Comparison of ENCODE assay signal across 2 cellular contexts in the genomic region with DNA sequence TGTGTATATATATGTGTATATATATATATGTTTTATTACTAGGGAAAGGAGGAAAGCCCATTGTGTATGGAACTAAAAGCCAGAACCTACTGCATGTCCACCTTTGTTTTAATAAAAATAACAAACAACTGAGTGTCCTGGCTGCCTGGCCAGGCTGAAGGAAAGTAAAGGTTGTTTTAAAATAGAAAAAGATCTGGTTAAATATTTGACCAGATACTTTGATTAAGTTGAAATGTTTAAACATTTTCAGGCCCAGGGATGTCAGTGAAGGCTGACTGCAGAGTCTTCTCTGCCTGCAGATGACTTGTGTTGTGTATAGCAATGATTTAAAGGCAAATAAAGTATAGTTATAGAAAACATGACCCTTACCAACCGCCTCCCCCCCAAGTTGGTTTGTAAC.
TF ChIP-seq lines count a peak whose summit lies in the region.

No MANE protein-coding gene starts in this region.

TF ChIP-seq in liver, 16 proteins besides CTCF, POLR2A, EP300 and RAD21:
- TF ChIP-seq EGR1 (IDR thresholded peaks at IDR 0.05; ENCODE audit: low read depth in 2 of 2) = no peak
- no peak for TF ChIP-seq YY1 (IDR thresholded peaks at IDR 0.05)
- TF ChIP-seq JUND (IDR thresholded peaks at IDR 0.05) = no peak
- no peak for TF ChIP-seq RXRA (IDR thresholded peaks at IDR 0.05)
- TF ChIP-seq, protein P1, sequence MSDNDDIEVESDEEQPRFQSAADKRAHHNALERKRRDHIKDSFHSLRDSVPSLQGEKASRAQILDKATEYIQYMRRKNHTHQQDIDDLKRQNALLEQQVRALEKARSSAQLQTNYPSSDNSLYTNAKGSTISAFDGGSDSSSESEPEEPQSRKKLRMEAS (IDR thresholded peaks at IDR 0.05) = no peak
- TF ChIP-seq, protein P2, sequence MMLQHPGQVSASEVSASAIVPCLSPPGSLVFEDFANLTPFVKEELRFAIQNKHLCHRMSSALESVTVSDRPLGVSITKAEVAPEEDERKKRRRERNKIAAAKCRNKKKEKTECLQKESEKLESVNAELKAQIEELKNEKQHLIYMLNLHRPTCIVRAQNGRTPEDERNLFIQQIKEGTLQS (IDR thresholded peaks at IDR 0.05) = no peak
- TF ChIP-seq SP1 (IDR thresholded peaks at IDR 0.05) = no peak
- TF ChIP-seq, protein P3, sequence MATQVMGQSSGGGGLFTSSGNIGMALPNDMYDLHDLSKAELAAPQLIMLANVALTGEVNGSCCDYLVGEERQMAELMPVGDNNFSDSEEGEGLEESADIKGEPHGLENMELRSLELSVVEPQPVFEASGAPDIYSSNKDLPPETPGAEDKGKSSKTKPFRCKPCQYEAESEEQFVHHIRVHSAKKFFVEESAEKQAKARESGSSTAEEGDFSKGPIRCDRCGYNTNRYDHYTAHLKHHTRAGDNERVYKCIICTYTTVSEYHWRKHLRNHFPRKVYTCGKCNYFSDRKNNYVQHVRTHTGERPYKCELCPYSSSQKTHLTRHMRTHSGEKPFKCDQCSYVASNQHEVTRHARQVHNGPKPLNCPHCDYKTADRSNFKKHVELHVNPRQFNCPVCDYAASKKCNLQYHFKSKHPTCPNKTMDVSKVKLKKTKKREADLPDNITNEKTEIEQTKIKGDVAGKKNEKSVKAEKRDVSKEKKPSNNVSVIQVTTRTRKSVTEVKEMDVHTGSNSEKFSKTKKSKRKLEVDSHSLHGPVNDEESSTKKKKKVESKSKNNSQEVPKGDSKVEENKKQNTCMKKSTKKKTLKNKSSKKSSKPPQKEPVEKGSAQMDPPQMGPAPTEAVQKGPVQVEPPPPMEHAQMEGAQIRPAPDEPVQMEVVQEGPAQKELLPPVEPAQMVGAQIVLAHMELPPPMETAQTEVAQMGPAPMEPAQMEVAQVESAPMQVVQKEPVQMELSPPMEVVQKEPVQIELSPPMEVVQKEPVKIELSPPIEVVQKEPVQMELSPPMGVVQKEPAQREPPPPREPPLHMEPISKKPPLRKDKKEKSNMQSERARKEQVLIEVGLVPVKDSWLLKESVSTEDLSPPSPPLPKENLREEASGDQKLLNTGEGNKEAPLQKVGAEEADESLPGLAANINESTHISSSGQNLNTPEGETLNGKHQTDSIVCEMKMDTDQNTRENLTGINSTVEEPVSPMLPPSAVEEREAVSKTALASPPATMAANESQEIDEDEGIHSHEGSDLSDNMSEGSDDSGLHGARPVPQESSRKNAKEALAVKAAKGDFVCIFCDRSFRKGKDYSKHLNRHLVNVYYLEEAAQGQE (IDR thresholded peaks at IDR 0.05) = no peak
- TF ChIP-seq FOXA2 (IDR thresholded peaks at IDR 0.05) = no peak
- TF ChIP-seq FOXA1 (IDR thresholded peaks at IDR 0.05) = no peak
- no peak for TF ChIP-seq HNF4A (conservative IDR thresholded peaks at IDR 0.05)
- TF ChIP-seq GABPA (IDR thresholded peaks at IDR 0.05 in 1 of 2, conservative IDR thresholded peaks at IDR 0.05 in 1 of 2) = no peak
- TF ChIP-seq NR2F2 (IDR thresholded peaks at IDR 0.05) = no peak
- no peak for TF ChIP-seq HNF4G (IDR thresholded peaks at IDR 0.05)
- TF ChIP-seq TAF1 (conservative IDR thresholded peaks at IDR 0.05) = no peak
- TF ChIP-seq, protein P4, sequence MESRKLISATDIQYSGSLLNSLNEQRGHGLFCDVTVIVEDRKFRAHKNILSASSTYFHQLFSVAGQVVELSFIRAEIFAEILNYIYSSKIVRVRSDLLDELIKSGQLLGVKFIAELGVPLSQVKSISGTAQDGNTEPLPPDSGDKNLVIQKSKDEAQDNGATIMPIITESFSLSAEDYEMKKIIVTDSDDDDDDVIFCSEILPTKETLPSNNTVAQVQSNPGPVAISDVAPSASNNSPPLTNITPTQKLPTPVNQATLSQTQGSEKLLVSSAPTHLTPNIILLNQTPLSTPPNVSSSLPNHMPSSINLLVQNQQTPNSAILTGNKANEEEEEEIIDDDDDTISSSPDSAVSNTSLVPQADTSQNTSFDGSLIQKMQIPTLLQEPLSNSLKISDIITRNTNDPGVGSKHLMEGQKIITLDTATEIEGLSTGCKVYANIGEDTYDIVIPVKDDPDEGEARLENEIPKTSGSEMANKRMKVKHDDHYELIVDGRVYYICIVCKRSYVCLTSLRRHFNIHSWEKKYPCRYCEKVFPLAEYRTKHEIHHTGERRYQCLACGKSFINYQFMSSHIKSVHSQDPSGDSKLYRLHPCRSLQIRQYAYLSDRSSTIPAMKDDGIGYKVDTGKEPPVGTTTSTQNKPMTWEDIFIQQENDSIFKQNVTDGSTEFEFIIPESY (IDR thresholded peaks at IDR 0.05) = no peak

TF ChIP-seq in HepG2, 621 proteins besides CTCF, POLR2A, EP300 and RAD21:
- TF ChIP-seq RELA (CRISPR knock-in tag; IDR thresholded peaks at IDR 0.05) (no peak), HOXA9 (CRISPR knock-in tag; IDR thresholded peaks at IDR 0.05; ENCODE audit: borderline replicate concordance) (no peak), ZFP90 (CRISPR knock-in tag; IDR thresholded peaks at IDR 0.05; ENCODE audit: borderline replicate concordance) (no peak), TARDBP (CRISPR knock-in tag; IDR thresholded peaks at IDR 0.05) (no peak), ZNF331 (CRISPR knock-in tag; IDR thresholded peaks at IDR 0.05) (no peak), RCOR2 (CRISPR knock-in tag; IDR thresholded peaks at IDR 0.05) (no peak), CHD4 (IDR thresholded peaks at IDR 0.05; ENCODE audit: borderline replicate concordance, low read length) (no peak), NR1H2 (CRISPR knock-in tag; IDR thresholded peaks at IDR 0.05; ENCODE audit: borderline replicate concordance, low read depth) (no peak), ZNF367 (CRISPR knock-in tag; IDR thresholded peaks at IDR 0.05; ENCODE audit: borderline replicate concordance) (no peak), CBX5 (CRISPR knock-in tag; IDR thresholded peaks at IDR 0.05; ENCODE audit: borderline replicate concordance) (no peak), ARNTL (CRISPR knock-in tag; IDR thresholded peaks at IDR 0.05) (no peak), PLRG1 (conservative IDR thresholded peaks at IDR 0.05) (no peak)
- TF ChIP-seq, protein P5, sequence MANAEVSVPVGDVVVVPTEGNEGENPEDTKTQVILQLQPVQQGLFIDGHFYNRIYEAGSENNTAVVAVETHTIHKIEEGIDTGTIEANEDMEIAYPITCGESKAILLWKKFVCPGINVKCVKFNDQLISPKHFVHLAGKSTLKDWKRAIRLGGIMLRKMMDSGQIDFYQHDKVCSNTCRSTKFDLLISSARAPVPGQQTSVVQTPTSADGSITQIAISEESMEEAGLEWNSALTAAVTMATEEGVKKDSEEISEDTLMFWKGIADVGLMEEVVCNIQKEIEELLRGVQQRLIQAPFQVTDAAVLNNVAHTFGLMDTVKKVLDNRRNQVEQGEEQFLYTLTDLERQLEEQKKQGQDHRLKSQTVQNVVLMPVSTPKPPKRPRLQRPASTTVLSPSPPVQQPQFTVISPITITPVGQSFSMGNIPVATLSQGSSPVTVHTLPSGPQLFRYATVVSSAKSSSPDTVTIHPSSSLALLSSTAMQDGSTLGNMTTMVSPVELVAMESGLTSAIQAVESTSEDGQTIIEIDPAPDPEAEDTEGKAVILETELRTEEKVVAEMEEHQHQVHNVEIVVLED (CRISPR knock-in tag; IDR thresholded peaks at IDR 0.05; ENCODE audit: borderline replicate concordance) = no peak
- TF ChIP-seq, protein P6, sequence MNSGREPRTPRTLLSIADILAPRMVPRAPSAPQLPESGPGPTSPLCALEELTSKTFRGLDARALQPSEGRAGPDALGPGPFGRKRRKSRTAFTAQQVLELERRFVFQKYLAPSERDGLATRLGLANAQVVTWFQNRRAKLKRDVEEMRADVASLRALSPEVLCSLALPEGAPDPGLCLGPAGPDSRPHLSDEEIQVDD (CRISPR knock-in tag; IDR thresholded peaks at IDR 0.05; ENCODE audit: borderline replicate concordance) = no peak
- TF ChIP-seq, protein P7, sequence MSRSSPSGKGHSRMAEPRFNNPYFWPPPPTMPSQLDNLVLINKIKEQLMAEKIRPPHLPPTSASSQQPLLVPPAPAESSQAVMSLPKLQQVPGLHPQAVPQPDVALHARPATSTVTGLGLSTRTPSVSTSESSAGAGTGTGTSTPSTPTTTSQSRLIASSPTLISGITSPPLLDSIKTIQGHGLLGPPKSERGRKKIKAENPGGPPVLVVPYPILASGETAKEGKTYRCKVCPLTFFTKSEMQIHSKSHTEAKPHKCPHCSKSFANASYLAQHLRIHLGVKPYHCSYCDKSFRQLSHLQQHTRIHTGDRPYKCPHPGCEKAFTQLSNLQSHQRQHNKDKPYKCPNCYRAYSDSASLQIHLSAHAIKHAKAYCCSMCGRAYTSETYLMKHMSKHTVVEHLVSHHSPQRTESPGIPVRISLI (CRISPR knock-in tag; IDR thresholded peaks at IDR 0.05; ENCODE audit: borderline replicate concordance) = no peak
